ENCODE assay signal across 13 cellular contexts in genomic region chr11:117092951-117093590, GRCh38. TPM values are rescaled to one million over a fixed set of nuclear protein-coding genes. Genes with fewer than 3 reads are reported as not detected.
DNase-seq lines count a peak whose midpoint lies in the region; ATAC-seq, FAIRE-seq and TF ChIP-seq lines count a peak whose summit lies in the region.
"Had no signal": no experiment of that assay in that cellular context is flagged by ENCODE, and none has a peak within 500 bp of the region (broad histone marks: within the 10 kb centered on the region; RNA-seq: fewer than 3 reads in every experiment).

No MANE protein-coding gene starts in this region.

- intact Hi-C loops in spleen (cut with DNase I; ENCODE audit: low total_unique reads) = no loop called here

- peaks cover 46% of the 10 kb centered on the region for H3K4me1 Mint-ChIP-seq in activated naive CD8-positive, alpha-beta T cell treated with anti-CD3 and anti-CD28 coated beads, Interleukin-2, amount 10 ng/mL, durations not matched to agents 7 days and 5 days

- DNase-seq in GM12892 (ENCODE audit: insufficient read length) = no peak
- DNase-seq in activated naive CD8-positive, alpha-beta T cell treated with anti-CD3 and anti-CD28 coated beads, Interleukin-2, amount 10 ng/mL, durations not matched to agents 7 days and 5 days = no peak
- DNase-seq in spleen = no peak
- no peak for DNase-seq in AML-193 (lab: John Stamatoyannopoulos, UW)
- DNase-seq in DMS79 (lab: John Stamatoyannopoulos, UW) = no peak
- DNase-seq in H54 (ENCODE audit: insufficient read length, low spot score) = no peak
- DNase-seq: anterior cingulate cortex, COR-L47 had no signal

- FAIRE-seq in GM12892 (lab: Jason Lieb, UNC) = peak; percentile 90
- FAIRE-seq in H54 (lab: Jason Lieb, UNC) = no peak

- POLR2A ChIA-PET in activated naive CD8-positive, alpha-beta T cell treated with anti-CD3 and anti-CD28 coated beads, Interleukin-2, amount 10 ng/mL, durations not matched to agents 7 days and 5 days (lab: Charles Lee) = no interaction called here

- peaks cover 14% of the 10 kb centered on the region for H3K36me3 Mint-ChIP-seq in activated naive CD8-positive, alpha-beta T cell treated with anti-CD3 and anti-CD28 coated beads, Interleukin-2, amount 10 ng/mL, durations not matched to agents 7 days and 5 days

- peaks cover 36 to 96% (median 64%) of the 10 kb centered on the region in 6 donors for H3K4me1 ChIP-seq in spleen

- TF ChIP-seq CTCF in spleen (IDR thresholded peaks at IDR 0.05 in 8 of 11, conservative IDR thresholded peaks at IDR 0.05 in 3 of 11) = no peak

- no peaks in the 10 kb centered on the region for H3K27me3 ChIP-seq in spleen (replicated peaks in 1 of 7)

- peak overlapping the region in 6 of 8 donors; percentile 2 to 51 (median 33) for H3K27ac ChIP-seq in spleen
- H3K27ac ChIP-seq: RWPE1, VCaP had no signal

- no peak for TF ChIP-seq POLR2A in GM12892 (IDR thresholded peaks at IDR 0.05; ENCODE audit: low read depth, low read length)
- no peak for TF ChIP-seq POLR2A in spleen (IDR thresholded peaks at IDR 0.05)
- TF ChIP-seq POLR2A in H54 (IDR thresholded peaks at IDR 0.05; ENCODE audit: low read depth, low read length) = no peak

- ATAC-seq in GM21786 (IDR thresholded peaks at IDR 0.05; ENCODE audit: unreplicated experiment) = peak; percentile 44
- ATAC-seq in activated naive CD8-positive, alpha-beta T cell treated with anti-CD3 and anti-CD28 coated beads, Interleukin-2, amount 10 ng/mL, durations not matched to agents 7 days and 5 days (ENCODE audit: low read depth) = no peak
- ATAC-seq in HG02884 (IDR thresholded peaks at IDR 0.05; ENCODE audit: unreplicated experiment) = no peak

- peak overlapping the region; percentile 58 for H3K4me3 Mint-ChIP-seq in activated naive CD8-positive, alpha-beta T cell treated with anti-CD3 and anti-CD28 coated beads, Interleukin-2, amount 10 ng/mL, durations not matched to agents 7 days and 5 days

- peak overlapping the region; percentile 70 for H3K27ac Mint-ChIP-seq in activated naive CD8-positive, alpha-beta T cell treated with anti-CD3 and anti-CD28 coated beads, Interleukin-2, amount 10 ng/mL, durations not matched to agents 7 days and 5 days

- peaks cover 4% of the 10 kb centered on the region for H3K9me3 Mint-ChIP-seq in activated naive CD8-positive, alpha-beta T cell treated with anti-CD3 and anti-CD28 coated beads, Interleukin-2, amount 10 ng/mL, durations not matched to agents 7 days and 5 days
- H3K9me3 Mint-ChIP-seq: neural crest cell had no signal

- H3K27me3 Mint-ChIP-seq in activated naive CD8-positive, alpha-beta T cell treated with anti-CD3 and anti-CD28 coated beads, Interleukin-2, amount 10 ng/mL, durations not matched to agents 7 days and 5 days = no peaks in the 10 kb centered on the region

- 36 to 62% (median 46%) methylated on average over 5 of the region's 5 CpGs for WGBS in spleen, 5 donors

- peak overlapping the region in 1 of 8 donors; percentile 12 for H3K4me3 ChIP-seq in spleen

- no peaks in the 10 kb centered on the region for H3K36me3 ChIP-seq in spleen

- no peaks in the 10 kb centered on the region for H3K9me3 ChIP-seq in spleen

RNA-seq across cellular contexts. Expression of gene SIK3, which starts 5.2 kb away (rescaled TPM):
- polyA plus RNA-seq in GM12892 (2012; ENCODE audit: missing spikeins) = 17.6 TPM
- total RNA-seq in activated naive CD8-positive, alpha-beta T cell treated with anti-CD3 and anti-CD28 coated beads, Interleukin-2, amount 10 ng/mL, durations not matched to agents 7 days and 5 days = 10 to 100 TPM; 44.7 to 45.8 TPM
- total RNA-seq in spleen = 100 to 1,000 TPM in 1 of 7 donors, 10 to 100 TPM in 6; 61.0 to 112 (median 70.9) TPM
- 10 to 100 TPM in 2 of 3 donors, 1 to 10 TPM in 1; 7.8 to 11.8 (median 11.1) TPM for polyA plus RNA-seq in spleen

RNA-seq across cellular contexts. Expression of gene PAFAH1B2, which starts 51.0 kb away (rescaled TPM):
- polyA plus RNA-seq in GM12892 (2012; ENCODE audit: missing spikeins) = 22.2 TPM
- 10 to 100 TPM; 58.5 to 60.4 TPM for total RNA-seq in activated naive CD8-positive, alpha-beta T cell treated with anti-CD3 and anti-CD28 coated beads, Interleukin-2, amount 10 ng/mL, durations not matched to agents 7 days and 5 days
- 10 to 100 TPM; 58.6 to 80.4 (median 67.2) TPM for total RNA-seq in spleen
- 10 to 100 TPM; 14.3 to 28.3 (median 16.2) TPM for polyA plus RNA-seq in spleen
